In the genomic region with DNA sequence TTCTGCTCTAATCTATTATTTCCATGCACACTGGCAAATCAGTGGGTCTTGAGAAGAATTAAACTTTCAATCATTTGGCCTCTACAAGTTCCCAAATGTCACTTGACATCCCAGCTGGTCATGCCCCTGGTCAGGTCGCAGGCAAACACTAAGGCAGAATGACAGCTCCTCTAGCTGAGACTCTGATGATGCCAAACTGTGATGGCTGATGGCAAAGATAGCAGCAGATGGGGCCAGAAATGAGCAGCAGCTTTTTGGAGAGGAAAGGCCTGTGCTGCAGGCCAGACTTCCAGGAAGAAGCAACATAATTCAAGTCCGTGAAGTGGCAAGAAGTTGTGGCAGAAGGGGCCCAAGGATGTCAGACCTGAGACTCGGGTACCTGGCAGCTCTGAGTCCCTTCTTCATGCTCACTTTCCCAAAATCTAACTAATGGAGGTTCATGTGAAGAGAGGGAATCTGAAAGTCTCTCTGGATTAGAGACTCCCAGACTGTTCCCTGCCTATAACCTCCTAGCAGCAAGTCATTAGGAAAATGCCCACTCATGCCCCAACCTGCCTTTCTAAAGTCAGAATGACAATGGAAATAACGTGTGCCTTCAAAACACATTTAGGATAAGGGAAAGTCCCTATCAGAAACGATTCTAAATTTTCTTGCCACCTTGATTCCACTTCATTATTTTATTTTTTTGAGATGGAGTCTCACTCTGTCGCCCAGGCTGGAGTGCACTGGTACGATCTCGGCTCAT, we compare ENCODE assay signal across 1 cellular context.
TF ChIP-seq lines count a peak whose summit lies in the region.

No MANE protein-coding gene starts in this region.

TF ChIP-seq in IMR-90, 13 proteins besides CTCF, POLR2A, EP300 and RAD21:
- TF ChIP-seq CHD1 (IDR thresholded peaks at IDR 0.05; ENCODE audit: low read depth, low read length) (no peak), MAFK (IDR thresholded peaks at IDR 0.05; ENCODE audit: low read depth, low read length) (no peak), BHLHE40 (IDR thresholded peaks at IDR 0.05; ENCODE audit: low read depth, low read length) (no peak), MAZ (IDR thresholded peaks at IDR 0.05; ENCODE audit: borderline replicate concordance, low read depth, low read length) (no peak), NFE2L2 (IDR thresholded peaks at IDR 0.05; ENCODE audit: low read depth, low read length) (no peak), RFX5 (IDR thresholded peaks at IDR 0.05; ENCODE audit: low read depth, low read length) (no peak), SMC3 (IDR thresholded peaks at IDR 0.05; ENCODE audit: low read depth, low read length) (no peak), FOS (IDR thresholded peaks at IDR 0.05; ENCODE audit: low read depth, low read length) (no peak), CEBPB (IDR thresholded peaks at IDR 0.05; ENCODE audit: low read depth, low read length) (no peak), RCOR1 (IDR thresholded peaks at IDR 0.05; ENCODE audit: insufficient replicate concordance, low read length) (no peak), MXI1 (IDR thresholded peaks at IDR 0.05; ENCODE audit: borderline replicate concordance, low read depth, low read length) (no peak)
- TF ChIP-seq, protein P1, sequence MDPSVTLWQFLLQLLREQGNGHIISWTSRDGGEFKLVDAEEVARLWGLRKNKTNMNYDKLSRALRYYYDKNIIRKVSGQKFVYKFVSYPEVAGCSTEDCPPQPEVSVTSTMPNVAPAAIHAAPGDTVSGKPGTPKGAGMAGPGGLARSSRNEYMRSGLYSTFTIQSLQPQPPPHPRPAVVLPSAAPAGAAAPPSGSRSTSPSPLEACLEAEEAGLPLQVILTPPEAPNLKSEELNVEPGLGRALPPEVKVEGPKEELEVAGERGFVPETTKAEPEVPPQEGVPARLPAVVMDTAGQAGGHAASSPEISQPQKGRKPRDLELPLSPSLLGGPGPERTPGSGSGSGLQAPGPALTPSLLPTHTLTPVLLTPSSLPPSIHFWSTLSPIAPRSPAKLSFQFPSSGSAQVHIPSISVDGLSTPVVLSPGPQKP (IDR thresholded peaks at IDR 0.05; ENCODE audit: borderline replicate concordance, low read depth, low read length) = no peak
- TF ChIP-seq, protein P2, sequence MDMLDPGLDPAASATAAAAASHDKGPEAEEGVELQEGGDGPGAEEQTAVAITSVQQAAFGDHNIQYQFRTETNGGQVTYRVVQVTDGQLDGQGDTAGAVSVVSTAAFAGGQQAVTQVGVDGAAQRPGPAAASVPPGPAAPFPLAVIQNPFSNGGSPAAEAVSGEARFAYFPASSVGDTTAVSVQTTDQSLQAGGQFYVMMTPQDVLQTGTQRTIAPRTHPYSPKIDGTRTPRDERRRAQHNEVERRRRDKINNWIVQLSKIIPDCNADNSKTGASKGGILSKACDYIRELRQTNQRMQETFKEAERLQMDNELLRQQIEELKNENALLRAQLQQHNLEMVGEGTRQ (IDR thresholded peaks at IDR 0.05; ENCODE audit: low read depth, low read length) = no peak
